In genomic region chr3:1908651-1909445, GRCh38 we compare ENCODE assay signal across 16 cellular contexts.
"Had no signal": no experiment of that assay in that cellular context is flagged by ENCODE, and none has a peak within 500 bp of the region (broad histone marks: within the 10 kb centered on the region; RNA-seq: fewer than 3 reads in every experiment).

No MANE protein-coding gene starts in this region.

- DNase-seq: activated CD4-positive, alpha-beta T cell treated with anti-CD3 and anti-CD28 coated beads for 48 hours; activated CD8-positive, alpha-beta T cell treated with anti-CD3 and anti-CD28 coated beads for 36 hours; activated gamma-delta T cell treated with Interleukin-2 at 50 U/mL for 16 hours; activated T-cell treated with anti-CD3 and anti-CD28 coated beads, Interleukin-2, amount 50 U/mL, for 48 hours; aorta; dorsolateral prefrontal cortex; endodermal cell; erythroblast; left colon; lower lobe of right lung; midbrain; stimulated activated CD4-positive, alpha-beta T cell treated with anti-CD3 and anti-CD28 coated beads, Interleukin-1b, Interleukin-23, amount 100 ng/mL, for 48 hours; T-helper 2 cell had no signal

- FAIRE-seq: islet of Langerhans had no signal

- H3K4me1 Mint-ChIP-seq: endodermal cell had no signal

- H3K27me3 Mint-ChIP-seq: activated CD8-positive, alpha-beta T cell treated with anti-CD3 and anti-CD28 coated beads for 36 hours; activated naive CD8-positive, alpha-beta T cell had no signal

- H3K27ac Mint-ChIP-seq: activated CD8-positive, alpha-beta T cell treated with anti-CD3 and anti-CD28 coated beads for 36 hours; activated naive CD8-positive, alpha-beta T cell; endodermal cell; neural progenitor cell had no signal

- H3K4me3 Mint-ChIP-seq: activated CD8-positive, alpha-beta T cell treated with anti-CD3 and anti-CD28 coated beads for 36 hours; activated naive CD8-positive, alpha-beta T cell; endodermal cell; neural progenitor cell had no signal

- H3K27ac ChIP-seq: dorsolateral prefrontal cortex, lower lobe of right lung, neural progenitor cell had no signal

- ATAC-seq: activated CD8-positive, alpha-beta T cell treated with anti-CD3 and anti-CD28 coated beads for 36 hours; left colon; lower lobe of right lung had no signal

- H3K36me3 Mint-ChIP-seq: activated naive CD8-positive, alpha-beta T cell; neural progenitor cell had no signal
